8 cellular contexts compared by ENCODE assay signal in genomic region chr9:41356588-41357349, GRCh38.
A peak's percentile ranks its signal among the peaks of the same experiment; 100 is the strongest.
DNase-seq lines count a peak whose midpoint lies in the region; ATAC-seq and TF ChIP-seq lines count a peak whose summit lies in the region.
"Not testable (repeated sequence)": the region's sequence is repeated elsewhere in the genome, so short reads cannot be mapped to it uniquely, and the experiment has no call there.

No MANE protein-coding gene starts in this region.

- H3K36me3 ChIP-seq in adrenal gland (replicated peaks in 1 of 2) = not testable (repeated sequence)

- peak; percentile 68 for ATAC-seq in GM19463 (IDR thresholded peaks at IDR 0.05; ENCODE audit: unreplicated experiment)
- not testable (repeated sequence) for ATAC-seq in omental fat pad (ENCODE audit: low FRiP score)

- TF ChIP-seq POLR2A in adrenal gland (IDR thresholded peaks at IDR 0.05) = peak in 1 of 2 donors; percentile 10

- H3K27ac ChIP-seq in adrenal gland = peak overlapping the region in 2 of 5 donors; percentile 56 to 63

- H3K9me3 ChIP-seq in adrenal gland (replicated peaks in 1 of 3) = not testable (repeated sequence)

- H3K4me3 ChIP-seq in AG09309 (ENCODE audit: control insufficient read depth, low read depth, low read length); adrenal gland: not testable (repeated sequence)

- intact Hi-C loops in adrenal gland (cut with DNase I) = not testable (repeated sequence)

- TF ChIP-seq CTCF in AG09309 (IDR thresholded peaks at IDR 0.05; ENCODE audit: control insufficient read depth, insufficient read depth, low read depth, low read length, missing control alignments); adrenal gland (IDR thresholded peaks at IDR 0.05); omental fat pad (IDR thresholded peaks at IDR 0.05): not testable (repeated sequence)

- H3K4me1 ChIP-seq in adrenal gland (replicated peaks in 1 of 2) = not testable (repeated sequence)

- DNase-seq in AG09309 (ENCODE audit: low read depth) (peak; percentile 10), NCI-H748 (lab: John Stamatoyannopoulos, UW; ENCODE audit: unreplicated experiment) (peak; percentile 63), adrenal gland (peak; percentile 82 to 94 (median 90)), foreskin melanocyte (peak; percentile 53), omental fat pad (ENCODE audit: low spot score) (peak; percentile 35)
- DNase-seq in activated CD4-positive, alpha-beta T cell treated with anti-CD3 and anti-CD28 coated beads, Interleukin-2, amount 50 U/mL, for 48 hours = peak; percentile 85 to 90
- DNase-seq in stimulated activated CD8-positive, alpha-beta memory T cell treated with anti-CD3 and anti-CD28 coated beads, Interleukin-12 subunit alpha, Interleukin-12 subunit beta, amount 100 ng/mL, for 4 hours (ENCODE audit: low read depth) = peak; percentile 85

- not testable (repeated sequence) for H3K27me3 ChIP-seq in adrenal gland

- WGBS in adrenal gland, 4 donors = 5 to 17% methylated on average over 14 to 19 of the region's 42 CpGs; no CpG with 5 or more reads in 2 of the 4 donors

Comparison
In these comparisons a context has a peak if more than half of its experiments do, and no peak if none do; other contexts are left out.
1. DNase-seq: peak in every context shown above with its lines; median percentile 90 in adrenal gland; 88 in activated CD4-positive, alpha-beta T cell treated with anti-CD3 and anti-CD28 coated beads, Interleukin-2, amount 50 U/mL, for 48 hours; 85 in stimulated activated CD8-positive, alpha-beta memory T cell treated with anti-CD3 and anti-CD28 coated beads, Interleukin-12 subunit alpha, Interleukin-12 subunit beta, amount 100 ng/mL, for 4 hours; 63 in NCI-H748; 53 in foreskin melanocyte; 35 in omental fat pad; 10 in AG09309.